ENCODE assay signal across 11 cellular contexts in genomic region chr16:67959520-67959919, GRCh38. TPM values are rescaled to one million over a fixed set of nuclear protein-coding genes. Genes with fewer than 3 reads are reported as not detected.
A peak's percentile ranks its signal among the peaks of the same experiment; 100 is the strongest.
DNase-seq lines count a peak whose midpoint lies in the region; ATAC-seq and TF ChIP-seq lines count a peak whose summit lies in the region.
"Had no signal": no experiment of that assay in that cellular context is flagged by ENCODE, and none has a peak within 500 bp of the region (broad histone marks: within the 10 kb centered on the region; RNA-seq: fewer than 3 reads in every experiment).

No MANE protein-coding gene starts in this region.

- H3K36me3 ChIP-seq in Peyer's patch (peaks cover 0 to 37% (median 0%) of the 10 kb centered on the region in 3 donors), esophagus squamous epithelium (peaks cover 6 to 87% (median 15%) of the 10 kb centered on the region in 3 donors), mesenchymal stem cell (ENCODE audit: control insufficient read depth in 1 of 2, insufficient read depth in 2 of 2, low read depth in 1 of 2, low read length in 2 of 2) (peaks cover 81 to 85% of the 10 kb centered on the region in 2 experiments), thyroid gland (peaks cover 31 to 34% of the 10 kb centered on the region in 2 donors), MG63 (peaks cover 2% of the 10 kb centered on the region)

- no peaks in the 10 kb centered on the region for H3K9me3 ChIP-seq in Peyer's patch
- H3K9me3 ChIP-seq in esophagus squamous epithelium: no peaks in the 10 kb centered on the region
- H3K9me3 ChIP-seq in mesenchymal stem cell (ENCODE audit: control insufficient read depth, low read length): no peaks in the 10 kb centered on the region
- H3K9me3 ChIP-seq in thyroid gland: no peaks in the 10 kb centered on the region
- H3K9me3 ChIP-seq in MG63: no peaks in the 10 kb centered on the region

- intact Hi-C loops in esophagus squamous epithelium (cut with DNase I): no loop called here
- intact Hi-C loops in thyroid gland (cut with DNase I): no loop called here

- H3K79me1 ChIP-seq in mesenchymal stem cell (replicated peaks; ENCODE audit: low read length, poor library complexity, severe bottlenecking): peaks cover 66% of the 10 kb centered on the region

- H3K4me3 ChIP-seq in Peyer's patch: no peak overlapping the region
- no peak overlapping the region for H3K4me3 ChIP-seq in esophagus squamous epithelium
- H3K4me3 ChIP-seq in mesenchymal stem cell (ENCODE audit: insufficient read depth in 1 of 2, low read depth in 1 of 2, low read length in 2 of 2): peak overlapping the region in 1 of 2 experiments; percentile 15
- no peak overlapping the region for H3K4me3 ChIP-seq in thyroid gland (replicated peaks in 1 of 3)
- H3K4me3 ChIP-seq in MG63: no peak overlapping the region

- H2BK15ac ChIP-seq in mesenchymal stem cell (ENCODE audit: low read depth, poor library complexity, severe bottlenecking): peak overlapping the region; percentile 23

- H4K8ac ChIP-seq in mesenchymal stem cell (ENCODE audit: low read length): no peak overlapping the region

- H2AK5ac ChIP-seq in mesenchymal stem cell (ENCODE audit: low read length, severe bottlenecking): no peak overlapping the region

- H2BK5ac ChIP-seq in mesenchymal stem cell (ENCODE audit: low read depth, low read length, poor library complexity, severe bottlenecking): no peak overlapping the region

- no peak overlapping the region for H3K4ac ChIP-seq in mesenchymal stem cell (ENCODE audit: low read depth in 1 of 2, low read length in 2 of 2)

- no peak overlapping the region for H2AFZ ChIP-seq in mesenchymal stem cell (ENCODE audit: low read depth, low read length)

- no peak overlapping the region for H2BK12ac ChIP-seq in mesenchymal stem cell (ENCODE audit: low read length in 2 of 2)

- peaks cover 0 to 33% (median 0%) of the 10 kb centered on the region in 4 donors for H3K4me1 ChIP-seq in Peyer's patch
- H3K4me1 ChIP-seq in esophagus squamous epithelium: peaks cover 14 to 64% (median 48%) of the 10 kb centered on the region in 3 donors
- H3K4me1 ChIP-seq in mesenchymal stem cell (ENCODE audit: control insufficient read depth, insufficient read depth, low read depth, low read length): peaks cover 30% of the 10 kb centered on the region
- peaks cover 30 to 55% of the 10 kb centered on the region in 2 donors for H3K4me1 ChIP-seq in thyroid gland

- peak overlapping the region; percentile 3 to 52 for H3K18ac ChIP-seq in mesenchymal stem cell (ENCODE audit: low read depth in 1 of 2, low read length in 2 of 2)

- TF ChIP-seq CTCF in Peyer's patch (IDR thresholded peaks at IDR 0.05) (no peak), esophagus squamous epithelium (IDR thresholded peaks at IDR 0.05) (no peak), thyroid gland (IDR thresholded peaks at IDR 0.05) (no peak)

- no peak for DNase-seq in Peyer's patch
- DNase-seq in esophagus squamous epithelium (lab: John Stamatoyannopoulos, UW): no peak
- DNase-seq in mesenchymal stem cell: peak; percentile 75
- peak in 1 of 2 donors; percentile 28 for DNase-seq in thyroid gland
- DNase-seq in OCI-M2 (lab: John Stamatoyannopoulos, UW; ENCODE audit: unreplicated experiment): no peak
- no peak for DNase-seq in MG63
- no peak for DNase-seq in middle frontal gyrus (ENCODE audit: extremely low spot score, low spot score)
- DNase-seq: activated B cell treated with CpG ODN at 0.5 μM for 24 hours, NCI-H187 treated with DMSO at 0.1 percent for 48 hours had no signal

- peak overlapping the region; percentile 40 for H3K9ac ChIP-seq in mesenchymal stem cell (ENCODE audit: low read length)

- peak overlapping the region; percentile 23 for H4K91ac ChIP-seq in mesenchymal stem cell (ENCODE audit: low read length)

- WGBS in esophagus squamous epithelium, 2 donors: 40 to 70% methylated on average over 5 to 9 of the region's 9 CpGs
- 50% methylated on average over 8 of the region's 9 CpGs for WGBS in mesenchymal stem cell
- WGBS in thyroid gland, 2 donors: 78 to 84% methylated on average over 7 to 9 of the region's 9 CpGs

- peak overlapping the region in 3 of 4 donors; percentile 45 to 64 (median 57) for H3K27ac ChIP-seq in Peyer's patch
- H3K27ac ChIP-seq in esophagus squamous epithelium: peak overlapping the region; percentile 44 to 72 (median 54)
- no peak overlapping the region for H3K27ac ChIP-seq in mesenchymal stem cell (ENCODE audit: low read length, poor library complexity, severe bottlenecking)
- H3K27ac ChIP-seq in thyroid gland: peak overlapping the region; percentile 33 to 76 (median 48)

- no peak for TF ChIP-seq POLR2A in Peyer's patch (IDR thresholded peaks at IDR 0.05)
- no peak for TF ChIP-seq POLR2A in esophagus squamous epithelium (IDR thresholded peaks at IDR 0.05)
- no peak for TF ChIP-seq POLR2A in thyroid gland (IDR thresholded peaks at IDR 0.05)

- H3K23ac ChIP-seq in mesenchymal stem cell (ENCODE audit: low read length in 2 of 2): no peak overlapping the region

- no peak for ATAC-seq in HG03457 (IDR thresholded peaks at IDR 0.05; ENCODE audit: unreplicated experiment)
- ATAC-seq: HCT116 had no signal

- no peak overlapping the region for H3K14ac ChIP-seq in mesenchymal stem cell (ENCODE audit: low read length in 2 of 2)

- no peak overlapping the region for H2BK120ac ChIP-seq in mesenchymal stem cell (ENCODE audit: low read depth, low read length)

- no peaks in the 10 kb centered on the region for H3K27me3 ChIP-seq in Peyer's patch
- no peaks in the 10 kb centered on the region for H3K27me3 ChIP-seq in esophagus squamous epithelium
- no peaks in the 10 kb centered on the region for H3K27me3 ChIP-seq in mesenchymal stem cell (ENCODE audit: control insufficient read depth in 1 of 2, insufficient read depth in 1 of 2, low read length in 2 of 2)
- H3K27me3 ChIP-seq in thyroid gland: no peaks in the 10 kb centered on the region
- no peaks in the 10 kb centered on the region for H3K27me3 ChIP-seq in MG63

- H3K4me2 ChIP-seq in mesenchymal stem cell (ENCODE audit: low read length, poor library complexity, severe bottlenecking): no peak overlapping the region

RNA-seq across cellular contexts. Expression of gene SLC12A4, which starts 8.9 kb away (rescaled TPM):
- 10 to 100 TPM; 10.7 to 83.3 (median 33.6) TPM for total RNA-seq in Peyer's patch
- 10 to 100 TPM in 2 of 4 donors, 1 to 10 TPM in 2; 7.4 to 29.8 (median 18.2) TPM for total RNA-seq in esophagus squamous epithelium
- polyA plus RNA-seq in mesenchymal stem cell (2013, experiment 1 of 2): 43.9 TPM
- 45.1 TPM for polyA plus RNA-seq in mesenchymal stem cell (2013, experiment 2 of 2)
- total RNA-seq in thyroid gland: 10 to 100 TPM; 47.0 to 65.1 (median 51.7) TPM
- 11.9 and 12.3 TPM in 2 replicates for total RNA-seq in MG63 (2014; rRNA removed; shearing (Covaris generic); ENCODE audit: low replicate concordance)

RNA-seq across cellular contexts. Expression of gene LCAT, which starts 15.6 kb away (rescaled TPM):
- 10 to 100 TPM in 1 of 4 donors, 1 to 10 TPM in 3; 3.6 to 19.0 (median 4.6) TPM for total RNA-seq in Peyer's patch
- 10 to 100 TPM in 1 of 4 donors, 1 to 10 TPM in 3; 1.2 to 12.4 (median 3.8) TPM for total RNA-seq in esophagus squamous epithelium
- 11.5 TPM for polyA plus RNA-seq in mesenchymal stem cell (2013, experiment 1 of 2)
- polyA plus RNA-seq in mesenchymal stem cell (2013, experiment 2 of 2): 10.8 TPM
- total RNA-seq in thyroid gland: 10 to 100 TPM in 3 of 4 donors, 1 to 10 TPM in 1; 9.9 to 16.4 (median 13.4) TPM
- total RNA-seq in MG63 (2014; rRNA removed; shearing (Covaris generic); ENCODE audit: low replicate concordance): 0.16 TPM in 1 of 2 replicates, not detected in the other

RNA-seq across cellular contexts. Expression of gene DPEP3, which starts 20.8 kb away (rescaled TPM):
- not detected for total RNA-seq in Peyer's patch
- total RNA-seq in esophagus squamous epithelium: not detected
- polyA plus RNA-seq in mesenchymal stem cell (2013, experiment 1 of 2): not detected
- not detected for polyA plus RNA-seq in mesenchymal stem cell (2013, experiment 2 of 2)
- total RNA-seq in thyroid gland: under 1 TPM in 2 of 4 donors, not detected in 2; 0.11 to 0.40 TPM
- total RNA-seq in MG63 (2014; rRNA removed; shearing (Covaris generic); ENCODE audit: low replicate concordance): not detected in 2 replicates

RNA-seq across cellular contexts. Expression of gene PSMB10, which starts 22.9 kb away (rescaled TPM):
- 100 to 1,000 TPM in 1 of 4 donors, 10 to 100 TPM in 3; 62.0 to 106 (median 79.9) TPM for total RNA-seq in Peyer's patch
- total RNA-seq in esophagus squamous epithelium: 10 to 100 TPM; 20.7 to 28.4 (median 25.3) TPM
- 102 TPM for polyA plus RNA-seq in mesenchymal stem cell (2013, experiment 1 of 2)
- 104 TPM for polyA plus RNA-seq in mesenchymal stem cell (2013, experiment 2 of 2)
- total RNA-seq in thyroid gland: 10 to 100 TPM; 22.9 to 39.7 (median 32.5) TPM
- 8.8 and 12.7 TPM in 2 replicates for total RNA-seq in MG63 (2014; rRNA removed; shearing (Covaris generic); ENCODE audit: low replicate concordance)

RNA-seq across cellular contexts. Expression of gene CTRL, which starts 27.9 kb away (rescaled TPM):
- total RNA-seq in Peyer's patch (1 to 10 TPM; 2.4 to 5.3 (median 3.8) TPM), esophagus squamous epithelium (1 to 10 TPM in 2 of 4 donors, not detected in 2; 1.2 to 1.8 TPM), thyroid gland (under 1 TPM in 2 of 4 donors, not detected in 2; 0.34 to 0.94 TPM)
- polyA plus RNA-seq in mesenchymal stem cell (2013, experiment 1 of 2): 0.43 TPM
- 0.38 TPM for polyA plus RNA-seq in mesenchymal stem cell (2013, experiment 2 of 2)
- total RNA-seq in MG63 (2014; rRNA removed; shearing (Covaris generic); ENCODE audit: low replicate concordance): 0.72 and 1.9 TPM in 2 replicates
